Comparison of ENCODE assay signal across 8 cellular contexts in the genomic region with DNA sequence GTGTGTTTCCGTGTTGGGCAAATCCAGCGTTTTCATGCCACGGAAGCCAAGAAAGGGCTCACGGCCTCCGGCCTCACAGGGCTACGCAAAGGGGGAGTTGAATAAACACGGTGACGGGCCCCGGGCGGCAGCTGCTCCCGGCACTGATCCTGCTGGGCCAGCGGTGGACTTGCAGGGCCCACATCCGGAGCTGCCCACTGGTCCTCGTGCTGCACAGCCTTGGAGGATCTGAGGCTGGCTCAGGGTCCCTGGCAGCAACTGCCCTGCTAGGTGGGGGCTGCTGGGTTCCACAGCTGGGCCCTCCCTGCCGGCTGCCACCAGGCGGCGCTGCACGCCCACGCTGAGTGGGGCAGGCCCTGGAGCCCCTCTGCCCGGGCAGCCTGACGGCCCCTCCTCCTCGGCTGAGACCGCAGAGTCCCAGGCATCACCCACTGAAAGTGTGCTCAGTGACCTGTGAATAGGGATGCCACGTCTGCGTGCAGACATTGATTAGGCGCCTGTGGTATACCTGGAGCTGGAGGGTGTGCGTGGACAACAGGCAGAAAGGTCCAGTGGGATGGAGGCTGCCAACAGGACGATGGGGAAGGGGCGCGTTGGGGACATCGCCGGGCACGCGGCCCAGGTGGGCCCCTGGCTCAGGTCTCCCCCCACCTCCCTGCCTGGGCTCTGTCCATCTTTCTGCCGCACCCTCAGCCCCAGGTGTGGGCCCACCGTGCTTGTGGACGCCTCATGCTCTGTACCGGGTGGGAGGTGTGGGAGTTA. TPM values are rescaled to one million over a fixed set of nuclear protein-coding genes. Genes with fewer than 3 reads are reported as not detected.
DNase-seq lines count a peak whose midpoint lies in the region; ATAC-seq, FAIRE-seq and TF ChIP-seq lines count a peak whose summit lies in the region.

No MANE protein-coding gene starts in this region.

- H2BK12ac ChIP-seq in mesenchymal stem cell (ENCODE audit: low read length in 2 of 2), result no peak overlapping the region

- H2BK5ac ChIP-seq in mesenchymal stem cell (ENCODE audit: low read depth, low read length, poor library complexity, severe bottlenecking), result no peak overlapping the region

- DNase-seq in D721Med (ENCODE audit: insufficient read length, low spot score) (peak; percentile 92), Karpas-422 (peak; percentile 87), coronary artery (ENCODE audit: low spot score) (no peak), mesenchymal stem cell (peak; percentile 53), substantia nigra (lab: John Stamatoyannopoulos, UW) (peak in 40 of 49 donors; percentile 11 to 81 (median 50)), LoVo (ENCODE audit: low spot score) (no peak)
- DNase-seq in activated CD4-positive, alpha-beta T cell treated with anti-CD3 and anti-CD28 coated beads, Interleukin-2, amount 10 ng/mL, durations not matched to agents 7 days and 5 days, result peak; percentile 61

- POLR2A ChIA-PET in activated CD4-positive, alpha-beta T cell treated with anti-CD3 and anti-CD28 coated beads, Interleukin-2, amount 10 ng/mL, durations not matched to agents 7 days and 5 days (lab: Charles Lee), result no interaction called here

- 0 out of 2 replicates have a peak, but pooled peaks cover 2% of the 10 kb centered on the region for H3K36me3 ChIP-seq in Karpas-422 (ENCODE audit: insufficient read depth, low read length)
- peaks cover 28 to 61% of the 10 kb centered on the region in 2 experiments for H3K36me3 ChIP-seq in mesenchymal stem cell (ENCODE audit: control insufficient read depth in 1 of 2, insufficient read depth in 2 of 2, low read depth in 1 of 2, low read length in 2 of 2)

- H3K9ac ChIP-seq in Karpas-422 (ENCODE audit: low read length) (no peak overlapping the region), mesenchymal stem cell (ENCODE audit: low read length) (no peak overlapping the region)

- H2BK120ac ChIP-seq in mesenchymal stem cell (ENCODE audit: low read depth, low read length), result no peak overlapping the region

- no peak overlapping the region for H2BK15ac ChIP-seq in mesenchymal stem cell (ENCODE audit: low read depth, poor library complexity, severe bottlenecking)

- H3K4ac ChIP-seq in mesenchymal stem cell (ENCODE audit: low read depth in 1 of 2, low read length in 2 of 2), result peak overlapping the region in 1 of 2 experiments; percentile 6

- no peak overlapping the region for H3K27ac Mint-ChIP-seq in activated CD4-positive, alpha-beta T cell treated with anti-CD3 and anti-CD28 coated beads, Interleukin-2, amount 10 ng/mL, durations not matched to agents 7 days and 5 days

- CTCF ChIA-PET in activated CD4-positive, alpha-beta T cell treated with anti-CD3 and anti-CD28 coated beads, Interleukin-2, amount 10 ng/mL, durations not matched to agents 7 days and 5 days (lab: Charles Lee), result interaction anchor here (0.5 to 1.7 kb wide), 14 partner anchors 10 to 84 kb away, joined by 3 to 8 read pairs (median 4); a partner anchor contains a TSS

- peaks cover 8% of the 10 kb centered on the region for H3K4me1 Mint-ChIP-seq in activated CD4-positive, alpha-beta T cell treated with anti-CD3 and anti-CD28 coated beads, Interleukin-2, amount 10 ng/mL, durations not matched to agents 7 days and 5 days

- WGBS in mesenchymal stem cell, result 54% methylated on average over 38 of the region's 38 CpGs

- H4K20me1 ChIP-seq in Karpas-422 (ENCODE audit: insufficient read depth, low read depth, low read length), result peaks cover 15% of the 10 kb centered on the region; the same call in 1 of the 2 replicates

- H3K27me3 Mint-ChIP-seq in activated CD4-positive, alpha-beta T cell treated with anti-CD3 and anti-CD28 coated beads, Interleukin-2, amount 10 ng/mL, durations not matched to agents 7 days and 5 days, result peaks cover 8% of the 10 kb centered on the region

- peak overlapping the region; percentile 50 for H2AK5ac ChIP-seq in mesenchymal stem cell (ENCODE audit: low read length, severe bottlenecking)

- H3K27me3 ChIP-seq in Karpas-422 (ENCODE audit: low read length) (no peaks in the 10 kb centered on the region), mesenchymal stem cell (ENCODE audit: control insufficient read depth in 1 of 2, insufficient read depth in 1 of 2, low read length in 2 of 2) (peaks cover 8 to 14% of the 10 kb centered on the region in 2 experiments)

- H3K4me2 ChIP-seq in Karpas-422 (ENCODE audit: low read depth, low read length, poor library complexity, severe bottlenecking), result no peak overlapping the region
- no peak overlapping the region for H3K4me2 ChIP-seq in mesenchymal stem cell (ENCODE audit: low read length, poor library complexity, severe bottlenecking)

- ATAC-seq in HG03469 (IDR thresholded peaks at IDR 0.05; ENCODE audit: unreplicated experiment), result no peak

- H3K9me3 ChIP-seq in Karpas-422 (ENCODE audit: low read length) (no peaks in the 10 kb centered on the region), mesenchymal stem cell (ENCODE audit: control insufficient read depth, low read length) (no peaks in the 10 kb centered on the region)

- peaks cover 8% of the 10 kb centered on the region for H3K4me1 ChIP-seq in Karpas-422 (ENCODE audit: low read length)
- H3K4me1 ChIP-seq in mesenchymal stem cell (ENCODE audit: control insufficient read depth, insufficient read depth, low read depth, low read length), result peaks cover 76% of the 10 kb centered on the region

- peak; percentile 75 for TF ChIP-seq CTCF in D721Med (IDR thresholded peaks at IDR 0.05; ENCODE audit: insufficient read depth, missing control alignments)
- peak; percentile 45 for TF ChIP-seq CTCF in coronary artery (IDR thresholded peaks at IDR 0.05)

- H3K27ac ChIP-seq in Karpas-422 (ENCODE audit: low read length), result no peak overlapping the region
- no peak overlapping the region for H3K27ac ChIP-seq in coronary artery
- no peak overlapping the region for H3K27ac ChIP-seq in mesenchymal stem cell (ENCODE audit: low read length, poor library complexity, severe bottlenecking)
- peak overlapping the region; percentile 55 for H3K27ac ChIP-seq in substantia nigra (ENCODE audit: low read depth, low read length, poor library complexity, severe bottlenecking)

- peak overlapping the region in 1 of 2 experiments; percentile 26 for H3K18ac ChIP-seq in mesenchymal stem cell (ENCODE audit: low read depth in 1 of 2, low read length in 2 of 2)

- H4K91ac ChIP-seq in mesenchymal stem cell (ENCODE audit: low read length), result peak overlapping the region; percentile 0

- H3K79me2 ChIP-seq in Karpas-422 (ENCODE audit: low read length), result no peaks in the 10 kb centered on the region; the same call in 1 of the 2 replicates

- peaks cover 19% of the 10 kb centered on the region for H3K79me1 ChIP-seq in mesenchymal stem cell (replicated peaks; ENCODE audit: low read length, poor library complexity, severe bottlenecking)

- H2AFZ ChIP-seq in Karpas-422 (ENCODE audit: low read length), result no peak overlapping the region
- H2AFZ ChIP-seq in mesenchymal stem cell (ENCODE audit: low read depth, low read length), result no peak overlapping the region

- H3K4me3 ChIP-seq in Karpas-422 (ENCODE audit: low read length) (no peak overlapping the region), coronary artery (no peak overlapping the region), mesenchymal stem cell (ENCODE audit: insufficient read depth in 1 of 2, low read depth in 1 of 2, low read length in 2 of 2) (no peak overlapping the region)

- H3K9me3 Mint-ChIP-seq in activated CD4-positive, alpha-beta T cell treated with anti-CD3 and anti-CD28 coated beads, Interleukin-2, amount 10 ng/mL, durations not matched to agents 7 days and 5 days, result no peaks in the 10 kb centered on the region

- H3K23ac ChIP-seq in mesenchymal stem cell (ENCODE audit: low read length in 2 of 2), result peak overlapping the region in 1 of 2 experiments; percentile 19

- H3K36me3 Mint-ChIP-seq in activated CD4-positive, alpha-beta T cell treated with anti-CD3 and anti-CD28 coated beads, Interleukin-2, amount 10 ng/mL, durations not matched to agents 7 days and 5 days (ENCODE audit: low read depth), result peaks cover 3% of the 10 kb centered on the region

- no peak overlapping the region for H3K4me3 Mint-ChIP-seq in activated CD4-positive, alpha-beta T cell treated with anti-CD3 and anti-CD28 coated beads, Interleukin-2, amount 10 ng/mL, durations not matched to agents 7 days and 5 days

- no peaks in the 10 kb centered on the region for H3K9me2 ChIP-seq in Karpas-422 (replicated peaks; ENCODE audit: insufficient read depth, low read length)

- H4K8ac ChIP-seq in mesenchymal stem cell (ENCODE audit: low read length), result peak overlapping the region; percentile 48

- H3K14ac ChIP-seq in mesenchymal stem cell (ENCODE audit: low read length in 2 of 2), result no peak overlapping the region

- no peak for FAIRE-seq in D721Med (lab: Jason Lieb, UNC)

RNA-seq across cellular contexts. Expression of a gene that starts 5.3 kb away (rescaled TPM):
- not detected in 2 replicates for total RNA-seq in Karpas-422 (2014; rRNA removed; shearing (Covaris generic); ENCODE audit: low replicate concordance)
- 1 to 10 TPM; 2.6 to 3.2 TPM for total RNA-seq in activated CD4-positive, alpha-beta T cell treated with anti-CD3 and anti-CD28 coated beads, Interleukin-2, amount 10 ng/mL, durations not matched to agents 7 days and 5 days
- polyA plus RNA-seq in mesenchymal stem cell (2013, experiment 1 of 2), result 2.0 TPM
- 2.1 TPM for polyA plus RNA-seq in mesenchymal stem cell (2013, experiment 2 of 2)

RNA-seq across cellular contexts. Expression of a gene that starts 12.0 kb away (rescaled TPM):
- total RNA-seq in Karpas-422 (2014; rRNA removed; shearing (Covaris generic); ENCODE audit: low replicate concordance), result 124 and 186 TPM in 2 replicates
- 100 to 1,000 TPM; 233 TPM for total RNA-seq in activated CD4-positive, alpha-beta T cell treated with anti-CD3 and anti-CD28 coated beads, Interleukin-2, amount 10 ng/mL, durations not matched to agents 7 days and 5 days
- polyA plus RNA-seq in mesenchymal stem cell (2013, experiment 1 of 2), result 617 TPM
- polyA plus RNA-seq in mesenchymal stem cell (2013, experiment 2 of 2), result 607 TPM

RNA-seq across cellular contexts. Expression of a gene that starts 40.6 kb away (rescaled TPM):
- total RNA-seq in Karpas-422 (2014; rRNA removed; shearing (Covaris generic); ENCODE audit: low replicate concordance), result 0.32 TPM in 1 of 2 replicates, not detected in the other
- total RNA-seq in activated CD4-positive, alpha-beta T cell treated with anti-CD3 and anti-CD28 coated beads, Interleukin-2, amount 10 ng/mL, durations not matched to agents 7 days and 5 days, result 10 to 100 TPM; 44.5 to 47.4 TPM
- not detected for polyA plus RNA-seq in mesenchymal stem cell (2013, experiment 1 of 2)
- 0.07 TPM for polyA plus RNA-seq in mesenchymal stem cell (2013, experiment 2 of 2)

RNA-seq across cellular contexts. Expression of a gene that starts 48.9 kb away (rescaled TPM):
- 51.5 and 60.6 TPM in 2 replicates for total RNA-seq in Karpas-422 (2014; rRNA removed; shearing (Covaris generic); ENCODE audit: low replicate concordance)
- total RNA-seq in activated CD4-positive, alpha-beta T cell treated with anti-CD3 and anti-CD28 coated beads, Interleukin-2, amount 10 ng/mL, durations not matched to agents 7 days and 5 days, result 10 to 100 TPM; 42.1 to 52.3 TPM
- polyA plus RNA-seq in mesenchymal stem cell (2013, experiment 1 of 2), result 24.9 TPM
- polyA plus RNA-seq in mesenchymal stem cell (2013, experiment 2 of 2), result 23.7 TPM

RNA-seq across cellular contexts. Expression of a gene that starts 52.9 kb away (rescaled TPM):
- 25.7 and 96.8 TPM in 2 replicates for total RNA-seq in Karpas-422 (2014; rRNA removed; shearing (Covaris generic); ENCODE audit: low replicate concordance)
- total RNA-seq in activated CD4-positive, alpha-beta T cell treated with anti-CD3 and anti-CD28 coated beads, Interleukin-2, amount 10 ng/mL, durations not matched to agents 7 days and 5 days, result 10 to 100 TPM; 43.7 to 50.8 TPM
- 82.8 TPM for polyA plus RNA-seq in mesenchymal stem cell (2013, experiment 1 of 2)
- 82.0 TPM for polyA plus RNA-seq in mesenchymal stem cell (2013, experiment 2 of 2)

Comparison
In these comparisons a context has a peak if more than half of its experiments do, and no peak if none do; other contexts are left out.
1. DNase-seq: peak in D721Med (single experiment), Karpas-422 (single experiment), activated CD4-positive, alpha-beta T cell treated with anti-CD3 and anti-CD28 coated beads, Interleukin-2, amount 10 ng/mL, durations not matched to agents 7 days and 5 days (single experiment), mesenchymal stem cell (single experiment) and substantia nigra (40 of 49); none in coronary artery (single experiment) and LoVo (single experiment).
2. RNA of a gene that starts 40.6 kb away (total RNA-seq): 44.5 to 47.4 TPM in activated CD4-positive, alpha-beta T cell treated with anti-CD3 and anti-CD28 coated beads, Interleukin-2, amount 10 ng/mL, durations not matched to agents 7 days and 5 days; 0.32 TPM in Karpas-422; every median in the first group is over 10 times any median in the second.